In the genomic region with DNA sequence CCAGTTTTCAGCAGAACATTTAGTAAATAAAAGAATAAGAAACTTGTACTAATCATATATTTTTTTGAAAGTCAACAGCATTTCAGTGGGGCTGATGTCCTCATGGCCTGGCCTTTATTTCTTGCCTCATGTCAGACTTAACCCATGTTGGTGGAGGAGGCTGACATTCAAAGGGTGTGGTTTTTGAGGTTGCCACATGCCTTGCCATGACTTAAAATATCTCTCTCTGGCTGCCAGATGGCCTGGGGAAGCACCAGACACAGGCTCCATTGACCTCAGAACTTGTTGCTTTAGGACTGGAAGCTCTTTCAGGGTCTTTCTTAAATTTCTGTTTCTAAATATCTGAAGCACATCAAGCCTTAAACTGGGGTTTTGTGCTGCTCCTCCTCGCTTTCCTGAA, we compare ENCODE assay signal across 8 cellular contexts. TPM values are rescaled to one million over a fixed set of nuclear protein-coding genes. Genes with fewer than 3 reads are reported as not detected.
DNase-seq lines count a peak whose midpoint lies in the region; ATAC-seq and TF ChIP-seq lines count a peak whose summit lies in the region.

No MANE protein-coding gene starts in this region.

- H4K20me1 ChIP-seq in osteoblast (ENCODE audit: insufficient read depth, low read length) = no peaks in the 10 kb centered on the region

- no peaks in the 10 kb centered on the region for H3K36me3 Mint-ChIP-seq in mesothelial cell of epicardium

- H3K4me1 Mint-ChIP-seq in mesothelial cell of epicardium = no peaks in the 10 kb centered on the region

- no peak overlapping the region for H3K4me3 ChIP-seq in AG10803 (ENCODE audit: low read length)
- H3K4me3 ChIP-seq in osteoblast (ENCODE audit: insufficient read depth, low read length) = no peak overlapping the region

- no peaks in the 10 kb centered on the region for H3K36me3 ChIP-seq in osteoblast (ENCODE audit: insufficient read depth, low read length)

- TF ChIP-seq CTCF in AG10803 (conservative IDR thresholded peaks at IDR 0.05; ENCODE audit: low read length) = no peak
- no peak for TF ChIP-seq CTCF in osteoblast (IDR thresholded peaks at IDR 0.05; ENCODE audit: extremely low read depth, low read depth, low read length)
- no peak for TF ChIP-seq CTCF in mesothelial cell of epicardium (IDR thresholded peaks at IDR 0.05; ENCODE audit: unreplicated experiment)

- no peaks in the 10 kb centered on the region for H3K9me3 ChIP-seq in osteoblast (ENCODE audit: low read depth, low read length)

- H3K4me1 ChIP-seq in osteoblast (ENCODE audit: insufficient read depth, low read length) = peaks cover 28% of the 10 kb centered on the region

- DNase-seq in AG10803 (ENCODE audit: low read depth) (peak; percentile 93), GM19240 (ENCODE audit: insufficient read length, low spot score) (peak; percentile 35), UCSD-AML1 (lab: John Stamatoyannopoulos, UW; ENCODE audit: unreplicated experiment) (peak; percentile 48), osteoblast (ENCODE audit: insufficient read length, low spot score, missing footprints) (peak; percentile 42), GF-D8 (lab: John Stamatoyannopoulos, UW) (no peak), NCI-H748 (lab: John Stamatoyannopoulos, UW; ENCODE audit: unreplicated experiment) (no peak), mesothelial cell of epicardium (ENCODE audit: low spot score in 2 of 2, unreplicated experiment in 2 of 2) (no peak)

- H3K27ac Mint-ChIP-seq in mesothelial cell of epicardium = no peak overlapping the region

- no peaks in the 10 kb centered on the region for H3K79me2 ChIP-seq in osteoblast (ENCODE audit: insufficient read depth, low read length)

- H3K4me3 Mint-ChIP-seq in mesothelial cell of epicardium = no peak overlapping the region

- no peaks in the 10 kb centered on the region for H3K27me3 Mint-ChIP-seq in mesothelial cell of epicardium (ENCODE audit: low read depth)

- H3K4me2 ChIP-seq in osteoblast (ENCODE audit: insufficient read depth, low read length) = no peak overlapping the region

- peak; percentile 93 for ATAC-seq in HG03135 (IDR thresholded peaks at IDR 0.05; ENCODE audit: unreplicated experiment)

- H3K27ac ChIP-seq in osteoblast (ENCODE audit: low read depth, low read length) = peak overlapping the region; percentile 52

- H2AFZ ChIP-seq in osteoblast (ENCODE audit: low read length) = peak overlapping the region; percentile 9

- no peaks in the 10 kb centered on the region for H3K27me3 ChIP-seq in osteoblast (ENCODE audit: insufficient read depth, low read length)

- peaks cover 11% of the 10 kb centered on the region for H3K9me3 Mint-ChIP-seq in mesothelial cell of epicardium

RNA-seq across cellular contexts. Expression of a gene that starts 32.5 kb away (rescaled TPM):
- total RNA-seq in osteoblast (not detected in 2 replicates), mesothelial cell of epicardium (not detected in 3 replicates)

Comparison
In these comparisons a context has a peak if more than half of its experiments do, and no peak if none do; other contexts are left out.
1. DNase-seq: peak in AG10803 (single experiment), GM19240 (single experiment), UCSD-AML1 (single experiment) and osteoblast (single experiment); none in GF-D8 (single experiment), NCI-H748 (single experiment) and mesothelial cell of epicardium (0 of 2).